Comparison of ENCODE assay signal across 1 cellular context in the genomic region with DNA sequence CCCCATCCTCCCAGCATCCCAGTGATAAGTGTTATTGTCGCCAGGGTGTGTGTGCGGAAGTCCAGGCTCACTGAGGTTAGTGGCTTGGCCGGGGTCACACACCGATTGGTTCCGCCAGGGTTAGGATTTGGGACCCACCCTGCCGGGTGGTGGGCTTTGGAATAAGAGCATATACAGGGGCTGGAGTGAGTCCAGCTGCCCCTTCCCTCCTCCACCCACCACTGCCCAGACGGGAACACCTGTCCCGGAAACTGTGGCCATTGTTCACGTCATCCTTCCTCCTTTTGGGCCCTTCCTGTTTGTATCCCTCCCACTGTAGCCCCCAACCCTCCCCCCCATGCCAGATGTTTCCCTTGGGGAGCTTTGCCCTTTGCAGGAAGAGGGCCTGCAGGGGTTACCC.
TF ChIP-seq lines count a peak whose summit lies in the region.

No MANE protein-coding gene starts in this region.

TF ChIP-seq in GM23338, 12 proteins besides CTCF, POLR2A, EP300 and RAD21:
- TF ChIP-seq POLR2AphosphoS5 (IDR thresholded peaks at IDR 0.05; ENCODE audit: low read depth) (no peak; the same call in 1 of the 2 replicates), EZH2 (IDR thresholded peaks at IDR 0.05; ENCODE audit: low read depth, unreplicated experiment) (no peak), CREB1 (CRISPR knock-in tag; IDR thresholded peaks at IDR 0.05; ENCODE audit: low read depth) (no peak), EZH2phosphoT487 (IDR thresholded peaks at IDR 0.05; ENCODE audit: unreplicated experiment) (no peak), NANOG (IDR thresholded peaks at IDR 0.05; ENCODE audit: borderline replicate concordance) (no peak), ZNF331 (CRISPR knock-in tag; IDR thresholded peaks at IDR 0.05; ENCODE audit: low read depth) (no peak)
- TF ChIP-seq, protein P1, sequence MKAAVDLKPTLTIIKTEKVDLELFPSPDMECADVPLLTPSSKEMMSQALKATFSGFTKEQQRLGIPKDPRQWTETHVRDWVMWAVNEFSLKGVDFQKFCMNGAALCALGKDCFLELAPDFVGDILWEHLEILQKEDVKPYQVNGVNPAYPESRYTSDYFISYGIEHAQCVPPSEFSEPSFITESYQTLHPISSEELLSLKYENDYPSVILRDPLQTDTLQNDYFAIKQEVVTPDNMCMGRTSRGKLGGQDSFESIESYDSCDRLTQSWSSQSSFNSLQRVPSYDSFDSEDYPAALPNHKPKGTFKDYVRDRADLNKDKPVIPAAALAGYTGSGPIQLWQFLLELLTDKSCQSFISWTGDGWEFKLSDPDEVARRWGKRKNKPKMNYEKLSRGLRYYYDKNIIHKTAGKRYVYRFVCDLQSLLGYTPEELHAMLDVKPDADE (IDR thresholded peaks at IDR 0.05): no peak
- TF ChIP-seq, protein P2, sequence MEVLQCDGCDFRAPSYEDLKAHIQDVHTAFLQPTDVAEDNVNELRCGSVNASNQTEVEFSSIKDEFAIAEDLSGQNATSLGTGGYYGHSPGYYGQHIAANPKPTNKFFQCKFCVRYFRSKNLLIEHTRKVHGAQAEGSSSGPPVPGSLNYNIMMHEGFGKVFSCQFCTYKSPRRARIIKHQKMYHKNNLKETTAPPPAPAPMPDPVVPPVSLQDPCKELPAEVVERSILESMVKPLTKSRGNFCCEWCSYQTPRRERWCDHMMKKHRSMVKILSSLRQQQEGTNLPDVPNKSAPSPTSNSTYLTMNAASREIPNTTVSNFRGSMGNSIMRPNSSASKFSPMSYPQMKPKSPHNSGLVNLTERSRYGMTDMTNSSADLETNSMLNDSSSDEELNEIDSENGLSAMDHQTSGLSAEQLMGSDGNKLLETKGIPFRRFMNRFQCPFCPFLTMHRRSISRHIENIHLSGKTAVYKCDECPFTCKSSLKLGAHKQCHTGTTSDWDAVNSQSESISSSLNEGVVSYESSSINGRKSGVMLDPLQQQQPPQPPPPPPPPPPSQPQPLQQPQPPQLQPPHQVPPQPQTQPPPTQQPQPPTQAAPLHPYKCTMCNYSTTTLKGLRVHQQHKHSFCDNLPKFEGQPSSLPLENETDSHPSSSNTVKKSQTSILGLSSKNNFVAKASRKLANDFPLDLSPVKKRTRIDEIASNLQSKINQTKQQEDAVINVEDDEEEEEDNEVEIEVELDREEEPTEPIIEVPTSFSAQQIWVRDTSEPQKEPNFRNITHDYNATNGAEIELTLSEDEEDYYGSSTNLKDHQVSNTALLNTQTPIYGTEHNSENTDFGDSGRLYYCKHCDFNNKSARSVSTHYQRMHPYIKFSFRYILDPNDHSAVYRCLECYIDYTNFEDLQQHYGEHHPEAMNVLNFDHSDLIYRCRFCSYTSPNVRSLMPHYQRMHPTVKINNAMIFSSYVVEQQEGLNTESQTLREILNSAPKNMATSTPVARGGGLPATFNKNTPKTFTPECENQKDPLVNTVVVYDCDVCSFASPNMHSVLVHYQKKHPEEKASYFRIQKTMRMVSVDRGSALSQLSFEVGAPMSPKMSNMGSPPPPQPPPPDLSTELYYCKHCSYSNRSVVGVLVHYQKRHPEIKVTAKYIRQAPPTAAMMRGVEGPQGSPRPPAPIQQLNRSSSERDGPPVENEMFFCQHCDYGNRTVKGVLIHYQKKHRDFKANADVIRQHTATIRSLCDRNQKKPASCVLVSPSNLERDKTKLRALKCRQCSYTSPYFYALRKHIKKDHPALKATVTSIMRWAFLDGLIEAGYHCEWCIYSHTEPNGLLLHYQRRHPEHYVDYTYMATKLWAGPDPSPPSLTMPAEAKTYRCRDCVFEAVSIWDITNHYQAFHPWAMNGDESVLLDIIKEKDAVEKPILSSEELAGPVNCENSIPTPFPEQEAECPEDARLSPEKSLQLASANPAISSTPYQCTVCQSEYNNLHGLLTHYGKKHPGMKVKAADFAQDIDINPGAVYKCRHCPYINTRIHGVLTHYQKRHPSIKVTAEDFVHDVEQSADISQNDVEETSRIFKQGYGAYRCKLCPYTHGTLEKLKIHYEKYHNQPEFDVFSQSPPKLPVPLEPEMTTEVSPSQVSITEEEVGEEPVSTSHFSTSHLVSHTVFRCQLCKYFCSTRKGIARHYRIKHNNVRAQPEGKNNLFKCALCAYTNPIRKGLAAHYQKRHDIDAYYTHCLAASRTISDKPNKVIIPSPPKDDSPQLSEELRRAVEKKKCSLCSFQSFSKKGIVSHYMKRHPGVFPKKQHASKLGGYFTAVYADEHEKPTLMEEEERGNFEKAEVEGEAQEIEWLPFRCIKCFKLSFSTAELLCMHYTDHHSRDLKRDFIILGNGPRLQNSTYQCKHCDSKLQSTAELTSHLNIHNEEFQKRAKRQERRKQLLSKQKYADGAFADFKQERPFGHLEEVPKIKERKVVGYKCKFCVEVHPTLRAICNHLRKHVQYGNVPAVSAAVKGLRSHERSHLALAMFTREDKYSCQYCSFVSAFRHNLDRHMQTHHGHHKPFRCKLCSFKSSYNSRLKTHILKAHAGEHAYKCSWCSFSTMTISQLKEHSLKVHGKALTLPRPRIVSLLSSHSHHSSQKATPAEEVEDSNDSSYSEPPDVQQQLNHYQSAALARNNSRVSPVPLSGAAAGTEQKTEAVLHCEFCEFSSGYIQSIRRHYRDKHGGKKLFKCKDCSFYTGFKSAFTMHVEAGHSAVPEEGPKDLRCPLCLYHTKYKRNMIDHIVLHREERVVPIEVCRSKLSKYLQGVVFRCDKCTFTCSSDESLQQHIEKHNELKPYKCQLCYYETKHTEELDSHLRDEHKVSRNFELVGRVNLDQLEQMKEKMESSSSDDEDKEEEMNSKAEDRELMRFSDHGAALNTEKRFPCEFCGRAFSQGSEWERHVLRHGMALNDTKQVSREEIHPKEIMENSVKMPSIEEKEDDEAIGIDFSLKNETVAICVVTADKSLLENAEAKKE (CRISPR knock-in tag; IDR thresholded peaks at IDR 0.05): no peak
